Comparison of ENCODE assay signal across 19 cellular contexts in genomic region chr7:91181949-91182348, GRCh38.
A peak's percentile ranks its signal among the peaks of the same experiment; 100 is the strongest.
DNase-seq lines count a peak whose midpoint lies in the region; ATAC-seq, FAIRE-seq and TF ChIP-seq lines count a peak whose summit lies in the region.
"Had no signal": no experiment of that assay in that cellular context is flagged by ENCODE, and none has a peak within 500 bp of the region (broad histone marks: within the 10 kb centered on the region; RNA-seq: fewer than 3 reads in every experiment).

No MANE protein-coding gene starts in this region.

- FAIRE-seq in bronchial epithelial cell (lab: Jason Lieb, UNC), result no peak
- FAIRE-seq: A549 had no signal

- peaks cover 4% of the 10 kb centered on the region for H3K4me1 Mint-ChIP-seq in memory B cell

- peak overlapping the region; percentile 48 for H3K27ac Mint-ChIP-seq in memory B cell

- ATAC-seq in memory B cell (ENCODE audit: low read depth) (no peak), GM18907 (IDR thresholded peaks at IDR 0.05; ENCODE audit: unreplicated experiment) (no peak)
- ATAC-seq: A549, Right ventricle myocardium inferior had no signal

- no peak overlapping the region for H3K4me3 ChIP-seq in bronchial epithelial cell (ENCODE audit: low read depth, low read length)
- H3K4me3 ChIP-seq: A549, HAP-1, PC-9 had no signal

- H3K27me3 Mint-ChIP-seq in memory B cell, result no peaks in the 10 kb centered on the region

- DNase-seq in EL, result peak; percentile 8
- peak; percentile 56 for DNase-seq in LHCN-M2 (ENCODE audit: low read depth)
- peak; percentile 43 for DNase-seq in bronchial epithelial cell (ENCODE audit: low read depth)
- DNase-seq in memory B cell (ENCODE audit: low spot score in 2 of 2), result no peak
- DNase-seq in GM19240 (ENCODE audit: insufficient read length, low spot score), result no peak
- DNase-seq in SIG-M5 (lab: John Stamatoyannopoulos, UW), result no peak
- no peak for DNase-seq in substantia nigra (lab: John Stamatoyannopoulos, UW)
- DNase-seq: DND-41, NCI-H1417 treated with DMSO at 0.1 percent for 48 hours, NCI-H1930, NCI-H2171, NCI-H446, NCI-H748 treated with DMSO at 0.1 percent for 48 hours, PC-9 had no signal

- peaks cover 15% of the 10 kb centered on the region for H3K36me3 Mint-ChIP-seq in memory B cell

- H3K27me3 ChIP-seq in bronchial epithelial cell (ENCODE audit: control insufficient read depth, insufficient read depth, low read length), result no peaks in the 10 kb centered on the region

- no peak for TF ChIP-seq CTCF in bronchial epithelial cell (IDR thresholded peaks at IDR 0.05; ENCODE audit: insufficient read depth, low read length, severe bottlenecking)

- no peak overlapping the region for H3K27ac ChIP-seq in substantia nigra (ENCODE audit: low read depth, low read length, poor library complexity, severe bottlenecking)
- H3K27ac ChIP-seq: A549, C4-2B, PC-9 had no signal

- H3K9me3 Mint-ChIP-seq in memory B cell, result no peaks in the 10 kb centered on the region

- H3K36me3 ChIP-seq in bronchial epithelial cell (ENCODE audit: control insufficient read depth, insufficient read depth, low read length), result no peaks in the 10 kb centered on the region
- H3K36me3 ChIP-seq: HAP-1 had no signal

- H3K4me3 Mint-ChIP-seq in memory B cell, result no peak overlapping the region

Comparison
In these comparisons a context has a peak if more than half of its experiments do, and no peak if none do; other contexts are left out.
1. DNase-seq: peak in EL (single experiment), LHCN-M2 (single experiment) and bronchial epithelial cell (single experiment); none in memory B cell (0 of 2), GM19240 (single experiment), SIG-M5 (single experiment) and substantia nigra (0 of 49).